ENCODE assay signal across 9 cellular contexts in the genomic region with DNA sequence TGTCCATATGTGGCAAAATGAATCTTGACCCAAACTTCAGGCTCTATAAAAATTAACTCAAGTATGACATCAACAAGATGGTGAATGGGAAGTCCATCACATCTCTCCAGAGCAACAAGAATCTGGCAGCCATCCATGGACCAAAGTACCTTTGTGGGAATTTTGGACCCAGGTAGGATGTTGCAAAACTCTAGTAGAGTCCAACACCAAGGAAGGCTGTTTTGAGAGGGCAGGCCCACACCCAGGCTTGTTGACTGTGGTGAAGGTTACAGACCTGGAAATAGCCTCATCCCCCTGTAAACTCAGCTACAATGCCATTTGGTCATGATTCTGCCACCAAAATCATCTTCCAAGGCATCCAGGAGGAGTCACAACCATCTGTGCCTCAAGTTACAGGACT. TPM values are rescaled to one million over a fixed set of nuclear protein-coding genes. Genes with fewer than 3 reads are reported as not detected.
"Had no signal": no experiment of that assay in that cellular context is flagged by ENCODE, and none has a peak within 500 bp of the region (broad histone marks: within the 10 kb centered on the region; RNA-seq: fewer than 3 reads in every experiment).

No MANE protein-coding gene starts in this region.

- H3K4me3 ChIP-seq: GM12878 had no signal

- ATAC-seq: GM12878 had no signal

- DNase-seq: GDM1, GF-D8 had no signal

- FAIRE-seq: G401.6, GM12878, GM12891, GM12892, GM18507, GM19239 had no signal

RNA-seq across cellular contexts. Expression of gene DGAT2L6, which starts 12.9 kb away (rescaled TPM):
- total RNA-seq: G401 had no signal

RNA-seq across cellular contexts. Expression of gene AWAT1, which starts 44.2 kb away (rescaled TPM):
- total RNA-seq: G401, GM12878 had no signal
- polyA plus RNA-seq: GM12878 had no signal
